In the genomic region with DNA sequence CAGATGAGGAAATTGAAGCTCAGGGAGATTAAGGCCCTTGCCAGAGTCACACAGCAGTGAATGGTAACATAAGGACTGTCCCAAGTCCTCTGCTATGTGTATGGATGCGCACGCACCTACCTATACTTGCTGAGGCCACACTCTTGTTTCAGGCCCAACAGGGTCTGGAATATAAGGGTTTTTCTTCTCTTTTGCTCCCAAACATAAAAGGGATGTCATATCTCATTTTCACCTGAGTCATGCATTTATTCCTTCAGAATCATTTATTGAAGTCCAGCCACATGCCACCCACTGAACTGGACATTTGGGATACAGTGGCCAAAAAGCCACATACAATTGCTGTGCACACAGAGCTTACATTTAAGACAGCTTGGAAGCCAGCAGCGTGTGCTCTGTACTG, we compare ENCODE assay signal across 12 cellular contexts.
A peak's percentile ranks its signal among the peaks of the same experiment; 100 is the strongest.
DNase-seq lines count a peak whose midpoint lies in the region; ATAC-seq and TF ChIP-seq lines count a peak whose summit lies in the region.
"Had no signal": no experiment of that assay in that cellular context is flagged by ENCODE, and none has a peak within 500 bp of the region (broad histone marks: within the 10 kb centered on the region; RNA-seq: fewer than 3 reads in every experiment).

No MANE protein-coding gene starts in this region.

- no peak overlapping the region for H3K4me2 ChIP-seq in mesenchymal stem cell (ENCODE audit: low read length, poor library complexity, severe bottlenecking)

- H3K27ac ChIP-seq in VCaP (peak overlapping the region; percentile 58), mesenchymal stem cell (ENCODE audit: low read length, poor library complexity, severe bottlenecking) (no peak overlapping the region), skeletal muscle tissue (ENCODE audit: low read depth, low read length) (peak overlapping the region; percentile 11)

- no peak overlapping the region for H3K14ac ChIP-seq in mesenchymal stem cell (ENCODE audit: low read length in 2 of 2)

- H3K4ac ChIP-seq in mesenchymal stem cell (ENCODE audit: low read depth in 1 of 2, low read length in 2 of 2), result no peak overlapping the region

- no peak overlapping the region for H4K91ac ChIP-seq in mesenchymal stem cell (ENCODE audit: low read length)

- H3K79me1 ChIP-seq in mesenchymal stem cell (replicated peaks; ENCODE audit: low read length, poor library complexity, severe bottlenecking), result no peaks in the 10 kb centered on the region

- H4K8ac ChIP-seq in mesenchymal stem cell (ENCODE audit: low read length), result no peak overlapping the region

- no peak overlapping the region for H2AFZ ChIP-seq in mesenchymal stem cell (ENCODE audit: low read depth, low read length)

- H3K23ac ChIP-seq in mesenchymal stem cell (ENCODE audit: low read length in 2 of 2), result no peak overlapping the region

- H3K9ac ChIP-seq in mesenchymal stem cell (ENCODE audit: low read length), result no peak overlapping the region
- peak overlapping the region in 1 of 3 donors; percentile 9 for H3K9ac ChIP-seq in skeletal muscle tissue (ENCODE audit: low read depth in 1 of 3, low read length in 3 of 3)

- H2AK5ac ChIP-seq in mesenchymal stem cell (ENCODE audit: low read length, severe bottlenecking), result peak overlapping the region; percentile 65

- in situ Hi-C loops in G401 (cut with HindIII; ENCODE audit: low sequenced_read_pairs), result no loop called here

- no peaks in the 10 kb centered on the region for H3K27me3 ChIP-seq in mesenchymal stem cell (ENCODE audit: control insufficient read depth in 1 of 2, insufficient read depth in 1 of 2, low read length in 2 of 2)
- H3K27me3 ChIP-seq in skeletal muscle tissue (ENCODE audit: control insufficient read depth in 3 of 3, insufficient read depth in 3 of 3, low read length in 3 of 3), result no peaks in the 10 kb centered on the region
- H3K27me3 ChIP-seq: BE2C had no signal

- H3K9me3 ChIP-seq in mesenchymal stem cell (ENCODE audit: control insufficient read depth, low read length) (no peaks in the 10 kb centered on the region), skeletal muscle tissue (ENCODE audit: control insufficient read depth in 3 of 3, low read length in 3 of 3) (no peaks in the 10 kb centered on the region)
- H3K9me3 ChIP-seq: BE2C had no signal

- H2BK12ac ChIP-seq in mesenchymal stem cell (ENCODE audit: low read length in 2 of 2), result no peak overlapping the region

- 94% methylated on average over 3 of the region's 3 CpGs for WGBS in mesenchymal stem cell

- H3K4me3 ChIP-seq in mesenchymal stem cell (ENCODE audit: insufficient read depth in 1 of 2, low read depth in 1 of 2, low read length in 2 of 2) (no peak overlapping the region), skeletal muscle tissue (ENCODE audit: low read length in 3 of 3) (no peak overlapping the region)

- peak overlapping the region in 1 of 2 experiments; percentile 28 for H3K18ac ChIP-seq in mesenchymal stem cell (ENCODE audit: low read depth in 1 of 2, low read length in 2 of 2)

- no peak overlapping the region for H2BK5ac ChIP-seq in mesenchymal stem cell (ENCODE audit: low read depth, low read length, poor library complexity, severe bottlenecking)

- no peak for TF ChIP-seq CTCF in VCaP (conservative IDR thresholded peaks at IDR 0.05)

- no peak for ATAC-seq in GM19324 (IDR thresholded peaks at IDR 0.05; ENCODE audit: low FRiP score, unreplicated experiment)
- ATAC-seq: CD8-positive, alpha-beta T cell had no signal

- no peaks in the 10 kb centered on the region for H3K36me3 ChIP-seq in mesenchymal stem cell (ENCODE audit: control insufficient read depth in 1 of 2, insufficient read depth in 2 of 2, low read depth in 1 of 2, low read length in 2 of 2)
- no peaks in the 10 kb centered on the region for H3K36me3 ChIP-seq in skeletal muscle tissue (ENCODE audit: control insufficient read depth in 3 of 3, insufficient read depth in 3 of 3, low read length in 3 of 3)
- H3K36me3 ChIP-seq: BE2C had no signal

- no peak overlapping the region for H2BK15ac ChIP-seq in mesenchymal stem cell (ENCODE audit: low read depth, poor library complexity, severe bottlenecking)

- H3K4me1 ChIP-seq in mesenchymal stem cell (ENCODE audit: control insufficient read depth, insufficient read depth, low read depth, low read length), result peaks cover 15% of the 10 kb centered on the region
- peaks cover 59 to 73% (median 66%) of the 10 kb centered on the region in 3 donors for H3K4me1 ChIP-seq in skeletal muscle tissue (ENCODE audit: control insufficient read depth in 3 of 3, insufficient read depth in 3 of 3, low read length in 3 of 3)

- no peak overlapping the region for H2BK120ac ChIP-seq in mesenchymal stem cell (ENCODE audit: low read depth, low read length)

- DNase-seq in G401 (ENCODE audit: low spot score) (peak; percentile 69), mesenchymal stem cell (no peak), NCI-H345 (lab: John Stamatoyannopoulos, UW) (no peak), NCI-H524 treated with DMSO at 0.1 percent for 48 hours (lab: John Stamatoyannopoulos, UW) (no peak)
- DNase-seq: BE2C; CD8-positive, alpha-beta T cell; KG1; NCI-H1105; NCI-H1694 treated with DMSO at 0.1 percent for 48 hours had no signal
